Comparison of ENCODE assay signal across 20 cellular contexts in genomic region chr2:153404792-153405191, GRCh38.
"Had no signal": no experiment of that assay in that cellular context is flagged by ENCODE, and none has a peak within 500 bp of the region (broad histone marks: within the 10 kb centered on the region; RNA-seq: fewer than 3 reads in every experiment).

No MANE protein-coding gene starts in this region.

- DNase-seq: activated CD4-positive, alpha-beta T cell treated with anti-CD3 and anti-CD28 coated beads, Interleukin-2, amount 50 U/mL, for 4 hours; activated CD4-positive, CD25-positive, alpha-beta regulatory T cell treated with anti-CD3 and anti-CD28 coated beads, Interleukin-2, amount 50 U/mL, for 72 hours; activated effector memory CD4-positive, alpha-beta T cell treated with Interleukin-2 at 50 U/mL for 16 hours; activated T-cell treated with anti-CD3 and anti-CD28 coated beads, Interleukin-2, amount 50 U/mL, for 1 hour; amniotic stem cell; body of pancreas; cortex of kidney; effector CD8-positive, alpha-beta T cell; gastrocnemius medialis; ovary; sigmoid colon; stimulated activated CD4-positive, alpha-beta T cell treated with anti-CD3 and anti-CD28 coated beads, Interleukin-12 subunit alpha, Interleukin-12 subunit beta, amount 100 ng/mL, for 4 hours; stimulated activated naive CD4-positive, alpha-beta T cell treated with Interleukin-2 at 50 U/mL for 16 hours had no signal

- H3K9me3 Mint-ChIP-seq: activated naive CD4-positive, alpha-beta T cell treated with anti-CD3 and anti-CD28 coated beads, Interleukin-2, amount 50 U/mL, for 24 hours; memory B cell; nephron; T-helper 2 cell treated with Interferon-gamma antibody and Interleukin-4, amounts not matched to agents 5 μg/mL and 100 μg/mL, for 36 hours; type B pancreatic cell had no signal

- H3K4me1 ChIP-seq: body of pancreas, gastrocnemius medialis, sigmoid colon had no signal

- H3K4me3 ChIP-seq: body of pancreas, gastrocnemius medialis, ovary, sigmoid colon had no signal

- H3K9me3 ChIP-seq: body of pancreas, gastrocnemius medialis, ovary, sigmoid colon had no signal

- H3K4me1 Mint-ChIP-seq: activated naive CD4-positive, alpha-beta T cell treated with anti-CD3 and anti-CD28 coated beads, Interleukin-2, amount 50 U/mL, for 24 hours; central memory CD8-positive, alpha-beta T cell; memory B cell had no signal

- H3K27ac Mint-ChIP-seq: activated naive CD4-positive, alpha-beta T cell treated with anti-CD3 and anti-CD28 coated beads, Interleukin-2, amount 50 U/mL, for 24 hours; memory B cell; T-helper 2 cell treated with Interferon-gamma antibody and Interleukin-4, amounts not matched to agents 5 μg/mL and 100 μg/mL, for 36 hours had no signal

- H3K27me3 ChIP-seq: body of pancreas, gastrocnemius medialis, ovary, sigmoid colon had no signal

- H3K27me3 Mint-ChIP-seq: central memory CD8-positive, alpha-beta T cell; type B pancreatic cell had no signal

- H3K27ac ChIP-seq: body of pancreas, gastrocnemius medialis, ovary, sigmoid colon had no signal

- ATAC-seq: body of pancreas, gastrocnemius medialis, left lobe of liver had no signal

- H3K36me3 ChIP-seq: gastrocnemius medialis, ovary, sigmoid colon had no signal

- H3K36me3 Mint-ChIP-seq: activated naive CD4-positive, alpha-beta T cell treated with anti-CD3 and anti-CD28 coated beads, Interleukin-2, amount 50 U/mL, for 24 hours; memory B cell; type B pancreatic cell had no signal

- H3K4me3 Mint-ChIP-seq: activated naive CD4-positive, alpha-beta T cell treated with anti-CD3 and anti-CD28 coated beads, Interleukin-2, amount 50 U/mL, for 24 hours; central memory CD8-positive, alpha-beta T cell; memory B cell; T-helper 2 cell treated with Interferon-gamma antibody and Interleukin-4, amounts not matched to agents 5 μg/mL and 100 μg/mL, for 36 hours had no signal
